ENCODE assay signal across 21 cellular contexts in the genomic region with DNA sequence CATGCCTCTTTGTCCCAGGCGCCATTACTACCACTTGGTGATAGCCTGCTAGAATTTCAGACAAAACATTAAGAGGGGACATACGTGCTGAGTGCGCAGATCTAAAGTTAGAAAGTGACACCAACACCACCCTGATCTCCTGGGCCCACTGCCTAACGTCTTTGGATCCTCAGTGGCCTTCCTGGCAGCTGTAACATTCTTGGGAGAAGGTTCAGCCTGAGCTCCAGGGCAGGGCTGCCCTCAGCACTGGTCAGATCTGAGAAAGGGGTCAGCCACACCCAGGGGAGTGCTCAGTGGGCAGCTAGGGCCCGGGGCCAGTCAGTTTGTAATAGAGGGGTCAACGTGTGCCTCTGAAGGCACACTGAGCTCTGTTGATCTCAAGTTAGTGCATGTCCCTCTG. TPM values are rescaled to one million over a fixed set of nuclear protein-coding genes. Genes with fewer than 3 reads are reported as not detected.
A peak's percentile ranks its signal among the peaks of the same experiment; 100 is the strongest.
DNase-seq lines count a peak whose midpoint lies in the region; ATAC-seq, FAIRE-seq and TF ChIP-seq lines count a peak whose summit lies in the region.
"Had no signal": no experiment of that assay in that cellular context is flagged by ENCODE, and none has a peak within 500 bp of the region (broad histone marks: within the 10 kb centered on the region; RNA-seq: fewer than 3 reads in every experiment).

No MANE protein-coding gene starts in this region.

- TF ChIP-seq CTCF in chondrocyte (IDR thresholded peaks at IDR 0.05) (no peak), kidney (IDR thresholded peaks at IDR 0.05; ENCODE audit: borderline replicate concordance, extremely low read depth, insufficient read depth) (no peak), parathyroid adenoma (IDR thresholded peaks at IDR 0.05) (no peak), thoracic aorta (IDR thresholded peaks at IDR 0.05) (no peak), adrenal gland (IDR thresholded peaks at IDR 0.05) (no peak)

- WGBS in adrenal gland, 4 donors: 66 to 82% (median 72%) methylated on average over 6 of the region's 6 CpGs

- no peaks in the 10 kb centered on the region for H3K27me3 Mint-ChIP-seq in chondrocyte (ENCODE audit: low read depth)
- H3K27me3 Mint-ChIP-seq: activated naive CD8-positive, alpha-beta T cell treated with anti-CD3 and anti-CD28 coated beads, Interleukin-2, amount 50 U/mL, for 24 hours had no signal

- H3K9ac ChIP-seq in kidney (ENCODE audit: low read length in 2 of 2) (no peak overlapping the region), parathyroid adenoma (no peak overlapping the region)

- no peaks in the 10 kb centered on the region for H3K9me3 Mint-ChIP-seq in chondrocyte (ENCODE audit: low read depth)
- H3K9me3 Mint-ChIP-seq: activated CD4-positive, alpha-beta T cell treated with anti-CD3 and anti-CD28 coated beads, Interleukin-2, amount 10 ng/mL, durations not matched to agents 24 days and 14 days; activated naive CD8-positive, alpha-beta T cell treated with anti-CD3 and anti-CD28 coated beads, Interleukin-2, amount 50 U/mL, for 24 hours; activated T-helper 2 cell treated with anti-CD3 and anti-CD28 coated beads, Interferon-gamma antibody, Interleukin-2, Interleukin-4, amounts not matched to agents 10 μg/mL and 5 μg/mL and 100 μg/mL, durations not matched to agents 14 hours and 24 hours and 36 hours; nephron progenitor cell; stimulated activated effector memory CD8-positive, alpha-beta T cell treated with anti-CD3 and anti-CD28 coated beads, Interleukin-12 subunit alpha, Interleukin-12 subunit beta, amount 100 ng/mL, for 72 hours had no signal

- H3K4me2 ChIP-seq in parathyroid adenoma (ENCODE audit: low read length): no peak overlapping the region

- H3K27me3 ChIP-seq in parathyroid adenoma (ENCODE audit: control insufficient read depth, insufficient read depth, low read length) (no peaks in the 10 kb centered on the region), thoracic aorta (replicated peaks; ENCODE audit: insufficient read depth) (no peaks in the 10 kb centered on the region), adrenal gland (no peaks in the 10 kb centered on the region)
- H3K27me3 ChIP-seq: transverse colon had no signal

- peaks cover 7% of the 10 kb centered on the region for H3K36me3 Mint-ChIP-seq in chondrocyte (ENCODE audit: low read depth)
- H3K36me3 Mint-ChIP-seq: stimulated activated effector memory CD8-positive, alpha-beta T cell treated with anti-CD3 and anti-CD28 coated beads, Interleukin-12 subunit alpha, Interleukin-12 subunit beta, amount 100 ng/mL, for 72 hours had no signal

- no peak overlapping the region for H3K4me3 Mint-ChIP-seq in chondrocyte (ENCODE audit: unreplicated experiment)
- H3K4me3 Mint-ChIP-seq: activated CD4-positive, alpha-beta T cell treated with anti-CD3 and anti-CD28 coated beads, Interleukin-2, amount 10 ng/mL, durations not matched to agents 24 days and 14 days; activated naive CD8-positive, alpha-beta T cell treated with anti-CD3 and anti-CD28 coated beads, Interleukin-2, amount 50 U/mL, for 24 hours; stimulated activated effector memory CD8-positive, alpha-beta T cell treated with anti-CD3 and anti-CD28 coated beads, Interleukin-12 subunit alpha, Interleukin-12 subunit beta, amount 100 ng/mL, for 72 hours had no signal

- peaks cover 0 to 3% of the 10 kb centered on the region in 2 donors for H3K36me3 ChIP-seq in kidney (ENCODE audit: control insufficient read depth in 1 of 2, insufficient read depth in 2 of 2, low read length in 2 of 2)
- H3K36me3 ChIP-seq in parathyroid adenoma (ENCODE audit: control insufficient read depth, insufficient read depth, low read length): no peaks in the 10 kb centered on the region
- H3K36me3 ChIP-seq in thoracic aorta: peaks cover 7% of the 10 kb centered on the region
- H3K36me3 ChIP-seq in adrenal gland (replicated peaks in 1 of 2): peaks cover 0 to 9% of the 10 kb centered on the region in 2 donors
- H3K36me3 ChIP-seq: transverse colon had no signal

- H2AFZ ChIP-seq in parathyroid adenoma: no peak overlapping the region

- ATAC-seq in thoracic aorta (ENCODE audit: insufficient number of reproducible peaks, low FRiP score, low read depth) (no peak), HG03457 (IDR thresholded peaks at IDR 0.05; ENCODE audit: unreplicated experiment) (no peak)
- ATAC-seq: activated naive CD8-positive, alpha-beta T cell treated with anti-CD3 and anti-CD28 coated beads, Interleukin-2, amount 50 U/mL, for 24 hours; stimulated activated effector memory CD8-positive, alpha-beta T cell treated with anti-CD3 and anti-CD28 coated beads, Interleukin-12 subunit alpha, Interleukin-12 subunit beta, amount 100 ng/mL, for 72 hours had no signal

- peaks cover 15 to 36% of the 10 kb centered on the region in 2 donors for H3K4me1 ChIP-seq in kidney (ENCODE audit: control insufficient read depth in 1 of 2, insufficient read depth in 1 of 2, low read depth in 1 of 2, low read length in 2 of 2)
- H3K4me1 ChIP-seq in parathyroid adenoma: peaks cover 21% of the 10 kb centered on the region
- peaks cover 39 to 64% of the 10 kb centered on the region in 2 donors for H3K4me1 ChIP-seq in thoracic aorta (ENCODE audit: control insufficient read depth in 1 of 2, low read depth in 2 of 2)
- peaks cover 12 to 54% of the 10 kb centered on the region in 2 donors for H3K4me1 ChIP-seq in adrenal gland (replicated peaks in 1 of 2)
- H3K4me1 ChIP-seq: Caco-2 had no signal

- H3K79me2 ChIP-seq in parathyroid adenoma: peaks cover 3% of the 10 kb centered on the region

- no peak for DNase-seq in chondrocyte (ENCODE audit: low spot score)
- DNase-seq in kidney: peak; percentile 56
- DNase-seq in thoracic aorta (ENCODE audit: low spot score): no peak
- no peak for DNase-seq in NCI-H510A (lab: John Stamatoyannopoulos, UW)
- DNase-seq in adrenal gland: no peak
- no peak for DNase-seq in NCI-H2227 (lab: John Stamatoyannopoulos, UW; ENCODE audit: unreplicated experiment)
- DNase-seq: activated CD4-positive, alpha-beta T cell treated with anti-CD3 and anti-CD28 coated beads, Interleukin-2, amount 10 ng/mL, durations not matched to agents 24 days and 14 days; activated naive CD8-positive, alpha-beta T cell treated with anti-CD3 and anti-CD28 coated beads, Interleukin-2, amount 50 U/mL, for 24 hours; AML-193; Caco-2; effector CD8-positive, alpha-beta T cell; KBM-7; NCI-H187 treated with DMSO at 0.1 percent for 48 hours; NCI-H446; nephron progenitor cell; transverse colon had no signal

- no peak for FAIRE-seq in kidney (lab: Jason Lieb, UNC)
- FAIRE-seq: GM18507 had no signal

- H3K27ac ChIP-seq in kidney (ENCODE audit: low read depth in 2 of 2, low read length in 2 of 2): no peak overlapping the region
- H3K27ac ChIP-seq in parathyroid adenoma: peak overlapping the region; percentile 29
- peak overlapping the region; percentile 88 to 89 for H3K27ac ChIP-seq in thoracic aorta
- H3K27ac ChIP-seq in adrenal gland: peak overlapping the region in 2 of 5 donors; percentile 80 to 88
- H3K27ac ChIP-seq: transverse colon had no signal

- peaks cover 54% of the 10 kb centered on the region for H3K4me1 Mint-ChIP-seq in chondrocyte (ENCODE audit: low read depth)
- H3K4me1 Mint-ChIP-seq: activated CD4-positive, alpha-beta T cell treated with anti-CD3 and anti-CD28 coated beads, Interleukin-2, amount 10 ng/mL, durations not matched to agents 24 days and 14 days; activated naive CD8-positive, alpha-beta T cell treated with anti-CD3 and anti-CD28 coated beads, Interleukin-2, amount 50 U/mL, for 24 hours; stimulated activated effector memory CD8-positive, alpha-beta T cell treated with anti-CD3 and anti-CD28 coated beads, Interleukin-12 subunit alpha, Interleukin-12 subunit beta, amount 100 ng/mL, for 72 hours had no signal

- H3K9me3 ChIP-seq in kidney (ENCODE audit: control insufficient read depth in 1 of 2, low read length in 2 of 2): no peaks in the 10 kb centered on the region
- no peaks in the 10 kb centered on the region for H3K9me3 ChIP-seq in parathyroid adenoma (ENCODE audit: control insufficient read depth, low read length)
- no peaks in the 10 kb centered on the region for H3K9me3 ChIP-seq in thoracic aorta
- no peaks in the 10 kb centered on the region for H3K9me3 ChIP-seq in adrenal gland (replicated peaks in 1 of 3)
- H3K9me3 ChIP-seq: Caco-2, transverse colon had no signal

- peak overlapping the region; percentile 99 for H3K27ac Mint-ChIP-seq in chondrocyte (ENCODE audit: unreplicated experiment)
- H3K27ac Mint-ChIP-seq: activated CD4-positive, alpha-beta T cell treated with anti-CD3 and anti-CD28 coated beads, Interleukin-2, amount 10 ng/mL, durations not matched to agents 24 days and 14 days; activated naive CD8-positive, alpha-beta T cell treated with anti-CD3 and anti-CD28 coated beads, Interleukin-2, amount 50 U/mL, for 24 hours; activated T-helper 2 cell treated with anti-CD3 and anti-CD28 coated beads, Interferon-gamma antibody, Interleukin-2, Interleukin-4, amounts not matched to agents 10 μg/mL and 5 μg/mL and 100 μg/mL, durations not matched to agents 14 hours and 24 hours and 36 hours; stimulated activated effector memory CD8-positive, alpha-beta T cell treated with anti-CD3 and anti-CD28 coated beads, Interleukin-12 subunit alpha, Interleukin-12 subunit beta, amount 100 ng/mL, for 72 hours had no signal

- no peak overlapping the region for H3K4me3 ChIP-seq in kidney (ENCODE audit: low read length in 2 of 2)
- H3K4me3 ChIP-seq in parathyroid adenoma (ENCODE audit: low read depth, low read length): no peak overlapping the region
- H3K4me3 ChIP-seq in thoracic aorta: no peak overlapping the region
- H3K4me3 ChIP-seq in adrenal gland: no peak overlapping the region
- H3K4me3 ChIP-seq: transverse colon had no signal

- TF ChIP-seq POLR2A in adrenal gland (IDR thresholded peaks at IDR 0.05): no peak

- intact Hi-C loops in kidney (cut with DNase I) (no loop called here), adrenal gland (cut with DNase I) (no loop called here)

RNA-seq across cellular contexts. Expression of a gene that starts 48.4 kb away (rescaled TPM):
- total RNA-seq in chondrocyte: 37.4 to 45.1 TPM (median 43.8 TPM) in 3 replicates
- 21.3 TPM for total RNA-seq in kidney
- 8.4 TPM for polyA plus RNA-seq in kidney (ENCODE audit: insufficient read depth, low read depth, low replicate concordance)
- total RNA-seq in thoracic aorta: 10 to 100 TPM; 66.9 to 82.9 TPM
- 10 to 100 TPM; 21.7 to 49.0 (median 28.8) TPM for total RNA-seq in adrenal gland
- polyA plus RNA-seq in adrenal gland: 10 to 100 TPM in 2 of 3 donors, 1 to 10 TPM in 1; 8.7 to 19.9 (median 12.9) TPM

RNA-seq across cellular contexts. Expression of a gene that starts 49.8 kb away (rescaled TPM):
- total RNA-seq in chondrocyte (11.0 to 16.2 TPM (median 15.2 TPM) in 3 replicates), kidney (36.7 TPM), thoracic aorta (10 to 100 TPM in 1 of 2 donors, 1 to 10 TPM in 1; 5.7 to 44.2 TPM), adrenal gland (100 to 1,000 TPM; 179 to 619 (median 259) TPM)
- polyA plus RNA-seq in kidney (ENCODE audit: insufficient read depth, low read depth, low replicate concordance) (120 TPM), adrenal gland (100 to 1,000 TPM in 1 of 3 donors, 10 to 100 TPM in 2; 43.8 to 564 (median 74.3) TPM)

Comparison
In these comparisons a context has a peak if more than half of its experiments do, and no peak if none do; other contexts are left out.
1. H3K27ac ChIP-seq: peak in parathyroid adenoma (single experiment) and thoracic aorta (2 of 2); none in kidney (0 of 2).